ENCODE assay signal across 21 cellular contexts in genomic region chr3:171951597-171951996, GRCh38.
DNase-seq lines count a peak whose midpoint lies in the region; ATAC-seq and TF ChIP-seq lines count a peak whose summit lies in the region.
"Had no signal": no experiment of that assay in that cellular context is flagged by ENCODE, and none has a peak within 500 bp of the region (broad histone marks: within the 10 kb centered on the region; RNA-seq: fewer than 3 reads in every experiment).

No MANE protein-coding gene starts in this region.

- H4K20me1 ChIP-seq in PC-3 (ENCODE audit: low read length) (no peaks in the 10 kb centered on the region), neural cell (ENCODE audit: insufficient read depth) (no peaks in the 10 kb centered on the region)
- H4K20me1 ChIP-seq: BLaER1 had no signal

- H3K9me2 ChIP-seq in PC-3 (replicated peaks; ENCODE audit: low read length) (no peaks in the 10 kb centered on the region), neural cell (ENCODE audit: insufficient read depth, low read length) (no peaks in the 10 kb centered on the region)

- intact Hi-C loops in Calu3 (cut with micrococcal nuclease; ENCODE audit: unreplicated experiment), result loop anchor here (5.0 kb wide), 3 partner anchors 86 to 311 kb away; partner anchors contain the start of gene FNDC3B
- intact Hi-C loops in PC-3 (cut with micrococcal nuclease), result loop anchor here (2.0 to 5.0 kb wide), 3 partner anchors 15 to 189 kb away; partner anchors contain the start of gene FNDC3B

- H3K27me3 ChIP-seq in PC-3 (ENCODE audit: low read length) (no peaks in the 10 kb centered on the region), neural cell (ENCODE audit: insufficient read depth, low read depth, low read length) (no peaks in the 10 kb centered on the region), gastroesophageal sphincter (no peaks in the 10 kb centered on the region)
- H3K27me3 ChIP-seq: BLaER1 had no signal

- H3K27ac ChIP-seq in PC-3 (ENCODE audit: low read length) (peak overlapping the region; percentile 45), neural cell (ENCODE audit: low read length) (peak overlapping the region; percentile 71), gastroesophageal sphincter (no peak overlapping the region)
- H3K27ac ChIP-seq: BLaER1, C4-2B had no signal

- H3K9ac ChIP-seq in PC-3 (ENCODE audit: low read length) (no peak overlapping the region), neural cell (ENCODE audit: low read length) (no peak overlapping the region)
- H3K9ac ChIP-seq: BLaER1 had no signal

- H3K79me2 ChIP-seq in PC-3 (ENCODE audit: low read length) (no peaks in the 10 kb centered on the region), neural cell (replicated peaks; ENCODE audit: insufficient read depth, low read length) (no peaks in the 10 kb centered on the region)

- H3K27ac Mint-ChIP-seq in Calu3 (ENCODE audit: unreplicated experiment) (peak overlapping the region; percentile 81), T-cell (no peak overlapping the region)
- H3K27ac Mint-ChIP-seq: B cell; CD4-positive, CD25-positive, alpha-beta regulatory T cell; CD8-positive, alpha-beta T cell; GM23338; HFFc6 had no signal

- H3K27me3 Mint-ChIP-seq in Calu3 (ENCODE audit: unreplicated experiment) (no peaks in the 10 kb centered on the region), T-cell (peaks cover 8 to 16% of the 10 kb centered on the region in 2 donors)

- H3K4me3 Mint-ChIP-seq in Calu3 (ENCODE audit: low read depth, unreplicated experiment), result no peak overlapping the region
- H3K4me3 Mint-ChIP-seq in T-cell, result no peak overlapping the region
- H3K4me3 Mint-ChIP-seq: B cell; CD4-positive, CD25-positive, alpha-beta regulatory T cell; CD8-positive, alpha-beta T cell; GM23338; HFFc6 had no signal

- no peak overlapping the region for H2AFZ ChIP-seq in PC-3 (ENCODE audit: low read length)
- no peak overlapping the region for H2AFZ ChIP-seq in neural cell (ENCODE audit: low read depth, low read length)
- H2AFZ ChIP-seq: GM23338 had no signal

- H3K4me2 ChIP-seq in PC-3 (ENCODE audit: low read length), result peak overlapping the region; percentile 30; the same call in 1 of the 2 replicates
- no peak overlapping the region for H3K4me2 ChIP-seq in neural cell (ENCODE audit: low read length)
- H3K4me2 ChIP-seq: BLaER1, GM23338 had no signal

- TF ChIP-seq CTCF in Calu3 (IDR thresholded peaks at IDR 0.05; ENCODE audit: unreplicated experiment) (no peak), PC-3 (conservative IDR thresholded peaks at IDR 0.05; ENCODE audit: low read depth, low read length) (no peak), epithelial cell of esophagus (IDR thresholded peaks at IDR 0.05; ENCODE audit: insufficient read depth, low read depth, low read length, missing control alignments) (no peak), neural cell (IDR thresholded peaks at IDR 0.05; ENCODE audit: poor library complexity, severe bottlenecking) (no peak), gastroesophageal sphincter (IDR thresholded peaks at IDR 0.05) (no peak)

- no TSS peak for BruUV-seq in Calu3 (replicated peaks; lab: Mats Ljungman, UMichigan)
- BruUV-seq in PC-3 (replicated peaks; lab: Mats Ljungman, UMichigan), result no TSS peak

- no peaks in the 10 kb centered on the region for H3K9me3 ChIP-seq in PC-3 (ENCODE audit: low read length)
- H3K9me3 ChIP-seq in neural cell (ENCODE audit: low read length), result no peaks in the 10 kb centered on the region
- no peaks in the 10 kb centered on the region for H3K9me3 ChIP-seq in gastroesophageal sphincter
- H3K9me3 ChIP-seq: Caco-2, HAP-1 had no signal

- H3F3A ChIP-seq in PC-3 (ENCODE audit: low read length, unreplicated experiment), result no peaks in the 10 kb centered on the region
- H3F3A ChIP-seq in neural cell (ENCODE audit: insufficient read depth, low read length, poor library complexity, severe bottlenecking), result no peaks in the 10 kb centered on the region

- no peak for TF ChIP-seq RAD21 in neural cell (conservative IDR thresholded peaks at IDR 0.05)

- H3K4me1 ChIP-seq in PC-3 (ENCODE audit: insufficient read depth, low read length) (peaks cover 72% of the 10 kb centered on the region), gastroesophageal sphincter (peaks cover 0 to 5% (median 0%) of the 10 kb centered on the region in 3 donors)
- H3K4me1 ChIP-seq: BLaER1 had no signal

- ATAC-seq in PC-3 (peak; percentile 62), T-cell (replicated peaks in 1 of 4) (no peak), GM19397 (IDR thresholded peaks at IDR 0.05; ENCODE audit: unreplicated experiment) (no peak), gastroesophageal sphincter (no peak)
- ATAC-seq: CD8-positive, alpha-beta T cell; GM12878; GM23338 had no signal

- CTCF ChIA-PET in Calu3 (lab: Charles Lee), result interaction anchor here (0.7 kb wide), 1 partner anchor 15 kb away, joined by 4 read pairs; no protein-coding TSS in a partner anchor
- CTCF ChIA-PET in PC-3 (lab: Charles Lee), result no interaction called here
- CTCF ChIA-PET in T-cell (lab: Charles Lee), result no interaction called here

- DNase-seq in Calu3 (no peak), PC-3 (peak; percentile 87), epithelial cell of esophagus (ENCODE audit: low read depth) (peak; percentile 35), T-cell (no peak)
- DNase-seq: Caco-2; CD4-positive, CD25-positive, alpha-beta regulatory T cell; CD8-positive, alpha-beta T cell; DMS 273 treated with DMSO at 0.1 percent for 48 hours; DMS79; EL; GDM1; HFFc6 had no signal

- H3K4me3 ChIP-seq in PC-3 (ENCODE audit: low read length) (no peak overlapping the region), epithelial cell of esophagus (ENCODE audit: low read length) (no peak overlapping the region), neural cell (ENCODE audit: low read length) (no peak overlapping the region), gastroesophageal sphincter (no peak overlapping the region)
- H3K4me3 ChIP-seq: BLaER1, GM12878, GM23338, HAP-1 had no signal

- H3K36me3 Mint-ChIP-seq in Calu3 (ENCODE audit: insufficient read depth, unreplicated experiment), result peaks cover 11% of the 10 kb centered on the region
- H3K36me3 Mint-ChIP-seq in T-cell, result no peaks in the 10 kb centered on the region
- H3K36me3 Mint-ChIP-seq: CD4-positive, CD25-positive, alpha-beta regulatory T cell; CD8-positive, alpha-beta T cell had no signal

- POLR2A ChIA-PET in PC-3 (lab: Charles Lee; ENCODE audit: unreplicated experiment), result interaction anchor here (0.7 kb wide), 2 partner anchors 252 to 266 kb away, joined by 3 read pairs; no protein-coding TSS in a partner anchor
- POLR2A ChIA-PET in T-cell (lab: Charles Lee), result no interaction called here

- H3K36me3 ChIP-seq in PC-3 (ENCODE audit: low read depth, low read length), result no peaks in the 10 kb centered on the region
- H3K36me3 ChIP-seq in neural cell (ENCODE audit: insufficient read depth, low read length), result no peaks in the 10 kb centered on the region
- H3K36me3 ChIP-seq in gastroesophageal sphincter, result no peaks in the 10 kb centered on the region
- H3K36me3 ChIP-seq: BLaER1, HAP-1 had no signal

- WGBS in gastroesophageal sphincter (ENCODE audit: low coverage in 1 of 2), 2 donors, result 93 to 100% methylated on average over 1 of the region's 1 CpG

- no peak for TF ChIP-seq POLR2A in gastroesophageal sphincter (IDR thresholded peaks at IDR 0.05)

- H3K4me1 Mint-ChIP-seq in Calu3 (ENCODE audit: low read depth, unreplicated experiment), result peaks cover 59% of the 10 kb centered on the region
- no peaks in the 10 kb centered on the region for H3K4me1 Mint-ChIP-seq in T-cell
- H3K4me1 Mint-ChIP-seq: B cell; CD4-positive, CD25-positive, alpha-beta regulatory T cell had no signal

- H3K9me3 Mint-ChIP-seq in Calu3 (ENCODE audit: low read depth, unreplicated experiment), result peaks cover 12% of the 10 kb centered on the region
- no peaks in the 10 kb centered on the region for H3K9me3 Mint-ChIP-seq in T-cell
- H3K9me3 Mint-ChIP-seq: CD8-positive, alpha-beta T cell; GM23338; HFFc6 had no signal

- TF ChIP-seq EP300 in neural cell (conservative IDR thresholded peaks at IDR 0.05; ENCODE audit: poor library complexity, severe bottlenecking) (no peak), gastroesophageal sphincter (IDR thresholded peaks at IDR 0.05) (no peak)

TF ChIP-seq in neural cell, 6 proteins besides CTCF, POLR2A, EP300 and RAD21:
- TF ChIP-seq MXI1 (conservative IDR thresholded peaks at IDR 0.05; ENCODE audit: poor library complexity, severe bottlenecking) (no peak), TAF1 (IDR thresholded peaks at IDR 0.05; ENCODE audit: low read depth) (no peak), REST (IDR thresholded peaks at IDR 0.05; ENCODE audit: borderline replicate concordance) (no peak), POLR2AphosphoS5 (IDR thresholded peaks at IDR 0.05) (no peak), SMC3 (conservative IDR thresholded peaks at IDR 0.05; ENCODE audit: poor library complexity) (no peak), EZH2 (IDR thresholded peaks at IDR 0.05; ENCODE audit: borderline replicate concordance, insufficient read depth, low read length, poor library complexity, severe bottlenecking) (no peak)

Comparison
In these comparisons a context has a peak if more than half of its experiments do, and no peak if none do; other contexts are left out.
1. DNase-seq: peak in PC-3 (single experiment) and epithelial cell of esophagus (single experiment); none in Calu3 (single experiment) and T-cell (0 of 34).
2. H3K27ac ChIP-seq: peak in PC-3 (single experiment) and neural cell (single experiment); none in gastroesophageal sphincter (0 of 4).